Comparison of ENCODE assay signal across 8 cellular contexts in the genomic region with DNA sequence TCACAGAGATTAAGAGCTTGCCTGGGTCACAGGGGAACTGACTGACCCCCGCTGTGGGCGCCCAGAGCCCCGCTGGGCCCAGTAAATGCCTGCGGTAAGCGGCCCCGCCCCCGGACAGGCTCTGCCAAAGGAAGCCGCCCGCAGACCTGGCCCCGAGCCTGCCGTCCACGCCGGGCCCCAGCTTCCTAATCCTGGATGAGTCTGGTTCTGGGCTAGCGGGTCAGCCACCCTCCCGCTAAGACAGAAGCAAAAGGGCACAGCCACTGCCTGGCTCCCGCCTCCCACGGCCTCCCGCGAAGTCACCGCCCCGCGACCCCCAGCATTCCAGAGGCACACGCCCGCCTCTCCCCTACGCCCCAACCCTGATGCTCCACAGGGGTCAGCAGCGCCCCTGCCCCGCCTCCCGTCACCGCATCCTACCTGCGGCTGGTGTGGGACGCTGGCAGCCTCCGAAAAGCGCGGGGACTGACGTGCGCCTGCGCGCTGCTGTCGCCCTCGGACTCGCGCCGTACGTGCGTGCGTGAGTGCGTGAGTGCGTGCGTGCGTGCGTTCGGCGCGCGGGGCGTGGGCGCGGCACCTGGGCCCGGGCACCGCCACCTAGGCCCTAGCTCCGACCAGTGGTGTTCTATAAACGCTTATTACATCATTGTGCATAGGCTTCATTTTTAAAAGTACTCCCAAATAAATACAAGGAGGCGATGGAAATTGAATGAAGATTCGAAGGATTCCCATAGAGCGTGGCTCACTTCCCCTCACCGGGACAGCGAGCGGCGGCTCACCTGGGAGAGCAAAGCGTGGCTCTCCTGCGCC. TPM values are rescaled to one million over a fixed set of nuclear protein-coding genes. Genes with fewer than 3 reads are reported as not detected.
DNase-seq lines count a peak whose midpoint lies in the region; ATAC-seq and TF ChIP-seq lines count a peak whose summit lies in the region.

A gene with protein sequence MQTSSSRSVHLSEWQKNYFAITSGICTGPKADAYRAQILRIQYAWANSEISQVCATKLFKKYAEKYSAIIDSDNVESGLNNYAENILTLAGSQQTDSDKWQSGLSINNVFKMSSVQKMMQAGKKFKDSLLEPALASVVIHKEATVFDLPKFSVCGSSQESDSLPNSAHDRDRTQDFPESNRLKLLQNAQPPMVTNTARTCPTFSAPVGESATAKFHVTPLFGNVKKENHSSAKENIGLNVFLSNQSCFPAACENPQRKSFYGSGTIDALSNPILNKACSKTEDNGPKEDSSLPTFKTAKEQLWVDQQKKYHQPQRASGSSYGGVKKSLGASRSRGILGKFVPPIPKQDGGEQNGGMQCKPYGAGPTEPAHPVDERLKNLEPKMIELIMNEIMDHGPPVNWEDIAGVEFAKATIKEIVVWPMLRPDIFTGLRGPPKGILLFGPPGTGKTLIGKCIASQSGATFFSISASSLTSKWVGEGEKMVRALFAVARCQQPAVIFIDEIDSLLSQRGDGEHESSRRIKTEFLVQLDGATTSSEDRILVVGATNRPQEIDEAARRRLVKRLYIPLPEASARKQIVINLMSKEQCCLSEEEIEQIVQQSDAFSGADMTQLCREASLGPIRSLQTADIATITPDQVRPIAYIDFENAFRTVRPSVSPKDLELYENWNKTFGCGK (minus strand): TSS at position 470 of the 810 bp plus-strand sequence. CDS start 3,063 bp downstream, outside the sequence.

- no peak for TF ChIP-seq CTCF in uterus (IDR thresholded peaks at IDR 0.05)

- TF ChIP-seq POLR2A in GM15510 (IDR thresholded peaks at IDR 0.05; ENCODE audit: borderline replicate concordance, extremely low read depth, insufficient read length) (peak; percentile 91), uterus (IDR thresholded peaks at IDR 0.05) (peak in 1 of 2 donors; percentile 18)

- no peaks in the 10 kb centered on the region for H3K27me3 ChIP-seq in uterus

- no peaks in the 10 kb centered on the region for H3K4me1 ChIP-seq in uterus

- peak within 1 kb of the TSS; percentile 97 for H3K27ac Mint-ChIP-seq in T-helper 17 cell

- peaks cover 23% of the 10 kb centered on the region for H3K4me1 Mint-ChIP-seq in T-helper 17 cell

- peak within 1 kb of the TSS; percentile 82 to 93 for H3K4me3 ChIP-seq in uterus

- ATAC-seq in HG02798 (IDR thresholded peaks at IDR 0.05; ENCODE audit: poor library complexity, unreplicated experiment) (peak; percentile 92), T-helper 17 cell (peak; percentile 98), left ventricle myocardium superior (peak; percentile 100)

- H3K27ac ChIP-seq in uterus = peak within 1 kb of the TSS; percentile 72 to 75

- intact Hi-C loops in left ventricle myocardium superior (cut with micrococcal nuclease) = no loop called here
- intact Hi-C loops in uterus (cut with DNase I; ENCODE audit: low total_unique reads) = no loop called here

- peak within 1 kb of the TSS; percentile 94 for H3K4me3 Mint-ChIP-seq in T-helper 17 cell

- no peaks in the 10 kb centered on the region for H3K9me3 ChIP-seq in T-helper 17 cell (ENCODE audit: control insufficient read depth, low read length, poor library complexity, severe bottlenecking)
- no peaks in the 10 kb centered on the region for H3K9me3 ChIP-seq in uterus

- H3K27me3 Mint-ChIP-seq in T-helper 17 cell = no peaks in the 10 kb centered on the region

- DNase-seq in NCI-H1417 treated with DMSO at 0.1 percent for 48 hours (lab: John Stamatoyannopoulos, UW) = peak; percentile 58
- peak; percentile 56 to 68 (median 65) for DNase-seq in T-helper 17 cell
- DNase-seq in amygdala (lab: John Stamatoyannopoulos, UW) = peak in 52 of 56 donors; percentile 11 to 83 (median 58)
- DNase-seq in left ventricle myocardium superior = peak; percentile 91
- peak; percentile 82 for DNase-seq in putamen (ENCODE audit: low spot score)
- peak; percentile 45 to 69 for DNase-seq in uterus

- H3K36me3 Mint-ChIP-seq in T-helper 17 cell (ENCODE audit: low read depth) = peaks cover 14% of the 10 kb centered on the region

- no peaks in the 10 kb centered on the region for H3K36me3 ChIP-seq in uterus

RNA-seq across cellular contexts. Expression of the gene that starts here (rescaled TPM):
- total RNA-seq in T-helper 17 cell = 1 to 10 TPM; 8.6 to 9.8 TPM
- total RNA-seq in left ventricle myocardium superior = 5.2 TPM
- 10 to 100 TPM; 14.2 to 48.2 (median 16.4) TPM for total RNA-seq in uterus

Comparison
In these comparisons a context has a peak if more than half of its experiments do, and no peak if none do; other contexts are left out.
1. Peak in every context shown above with its lines: DNase-seq, ATAC-seq, H3K4me3 ChIP-seq and H3K27ac ChIP-seq.